ENCODE assay signal across 1 cellular context in the genomic region with DNA sequence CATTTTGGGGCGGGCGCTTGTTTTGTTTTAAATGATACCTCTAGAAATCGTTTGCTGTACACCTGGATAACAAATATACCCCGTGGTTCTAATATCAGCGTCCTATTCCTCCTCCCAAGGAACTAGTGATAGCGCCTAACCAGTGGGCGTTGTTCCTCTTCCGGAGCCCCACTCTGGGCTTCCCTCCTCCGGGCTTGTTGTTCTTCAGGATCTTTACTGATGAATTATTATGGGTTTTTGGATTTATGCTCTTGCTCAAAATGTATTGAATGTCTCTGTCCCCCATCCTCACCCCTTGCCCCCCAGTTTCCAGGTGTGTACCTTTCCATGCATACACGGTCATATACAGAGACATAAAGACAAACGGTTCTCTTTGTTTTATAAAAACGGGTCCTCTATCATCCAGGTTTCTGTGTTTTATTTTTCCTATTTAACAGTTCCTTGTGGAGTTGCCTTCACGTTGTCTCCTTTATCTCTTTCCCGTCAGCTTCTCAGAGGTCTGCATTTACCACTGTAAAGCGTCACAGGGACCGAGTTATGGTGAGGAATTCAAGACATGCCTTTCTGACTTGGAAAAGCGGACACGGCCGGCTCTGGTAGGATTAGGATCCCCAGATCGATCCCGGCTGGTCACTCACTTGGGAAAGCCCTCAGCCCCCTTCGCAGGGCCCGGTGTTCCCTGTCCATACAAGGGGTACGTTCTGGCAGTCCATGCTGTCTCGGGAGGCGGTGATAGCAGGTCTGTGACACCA.
A peak's percentile ranks its signal among the peaks of the same experiment; 100 is the strongest.
TF ChIP-seq lines count a peak whose summit lies in the region.

No MANE protein-coding gene starts in this region.

TF ChIP-seq in HEK293, 187 proteins besides CTCF, POLR2A, EP300 and RAD21 (continued from another document):
- TF ChIP-seq, protein P1, sequence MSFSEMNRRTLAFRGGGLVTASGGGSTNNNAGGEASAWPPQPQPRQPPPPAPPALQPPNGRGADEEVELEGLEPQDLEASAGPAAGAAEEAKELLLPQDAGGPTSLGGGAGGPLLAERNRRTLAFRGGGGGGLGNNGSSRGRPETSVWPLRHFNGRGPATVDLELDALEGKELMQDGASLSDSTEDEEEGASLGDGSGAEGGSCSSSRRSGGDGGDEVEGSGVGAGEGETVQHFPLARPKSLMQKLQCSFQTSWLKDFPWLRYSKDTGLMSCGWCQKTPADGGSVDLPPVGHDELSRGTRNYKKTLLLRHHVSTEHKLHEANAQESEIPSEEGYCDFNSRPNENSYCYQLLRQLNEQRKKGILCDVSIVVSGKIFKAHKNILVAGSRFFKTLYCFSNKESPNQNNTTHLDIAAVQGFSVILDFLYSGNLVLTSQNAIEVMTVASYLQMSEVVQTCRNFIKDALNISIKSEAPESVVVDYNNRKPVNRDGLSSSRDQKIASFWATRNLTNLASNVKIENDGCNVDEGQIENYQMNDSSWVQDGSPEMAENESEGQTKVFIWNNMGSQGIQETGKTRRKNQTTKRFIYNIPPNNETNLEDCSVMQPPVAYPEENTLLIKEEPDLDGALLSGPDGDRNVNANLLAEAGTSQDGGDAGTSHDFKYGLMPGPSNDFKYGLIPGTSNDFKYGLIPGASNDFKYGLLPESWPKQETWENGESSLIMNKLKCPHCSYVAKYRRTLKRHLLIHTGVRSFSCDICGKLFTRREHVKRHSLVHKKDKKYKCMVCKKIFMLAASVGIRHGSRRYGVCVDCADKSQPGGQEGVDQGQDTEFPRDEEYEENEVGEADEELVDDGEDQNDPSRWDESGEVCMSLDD (tag by site-specific recombination; IDR thresholded peaks at IDR 0.05): peak; percentile 24; the same call in 1 of the 2 replicates
- TF ChIP-seq ZNF324 (tag by site-specific recombination; IDR thresholded peaks at IDR 0.05): no peak
